Comparison of ENCODE assay signal across 19 cellular contexts in the genomic region with DNA sequence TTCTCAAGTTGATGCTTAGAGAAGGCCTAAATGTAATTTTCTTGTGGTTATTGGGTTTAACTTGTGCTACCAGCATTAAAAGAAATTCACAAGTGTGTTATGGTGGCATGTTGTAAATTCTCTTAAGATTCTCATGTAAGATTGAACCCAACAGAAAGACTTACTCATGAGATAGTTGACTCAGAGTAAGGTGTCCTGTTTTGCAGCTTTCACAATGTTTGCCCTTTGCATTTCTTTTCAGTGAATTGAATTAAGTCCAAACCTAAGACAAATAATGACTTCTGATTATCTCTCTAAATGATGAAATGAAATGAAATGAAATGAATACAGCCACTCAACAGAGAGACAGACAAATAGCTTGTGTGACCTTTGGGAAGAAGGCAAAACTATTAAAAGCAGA.
DNase-seq lines count a peak whose midpoint lies in the region; ATAC-seq, FAIRE-seq and TF ChIP-seq lines count a peak whose summit lies in the region.
"Had no signal": no experiment of that assay in that cellular context is flagged by ENCODE, and none has a peak within 500 bp of the region (broad histone marks: within the 10 kb centered on the region; RNA-seq: fewer than 3 reads in every experiment).

No MANE protein-coding gene starts in this region.

- ATAC-seq in PC-3 (no peak), HG02970 (IDR thresholded peaks at IDR 0.05; ENCODE audit: low FRiP score, unreplicated experiment) (no peak)
- ATAC-seq: SK-N-SH treated with all-trans-retinoic acid at 6 μM for 48 hours had no signal

- TF ChIP-seq POLR2A in breast epithelium (IDR thresholded peaks at IDR 0.05) (no peak), GM12891 (IDR thresholded peaks at IDR 0.05; ENCODE audit: low read depth, low read length) (no peak)

- no peaks in the 10 kb centered on the region for H3K9me2 ChIP-seq in PC-3 (replicated peaks; ENCODE audit: low read length)

- H3K36me3 Mint-ChIP-seq in MCF 10A (ENCODE audit: insufficient read depth, unreplicated experiment), result no peaks in the 10 kb centered on the region
- H3K36me3 Mint-ChIP-seq: CD8-positive, alpha-beta memory T cell had no signal

- no peaks in the 10 kb centered on the region for H4K20me1 ChIP-seq in PC-3 (ENCODE audit: low read length)

- peaks cover 13% of the 10 kb centered on the region for H3K4me1 Mint-ChIP-seq in MCF 10A (ENCODE audit: insufficient read depth, unreplicated experiment)
- H3K4me1 Mint-ChIP-seq: CD8-positive, alpha-beta memory T cell had no signal

- H3K4me2 ChIP-seq in PC-3 (ENCODE audit: low read length), result no peak overlapping the region

- CTCF ChIA-PET in MCF 10A (lab: Yijun Ruan, JAX), result no interaction called here
- CTCF ChIA-PET in PC-3 (lab: Charles Lee), result no interaction called here

- no peaks in the 10 kb centered on the region for H3K9me3 Mint-ChIP-seq in MCF 10A (ENCODE audit: unreplicated experiment)

- H3K4me1 ChIP-seq in breast epithelium (no peaks in the 10 kb centered on the region), PC-3 (ENCODE audit: insufficient read depth, low read length) (no peaks in the 10 kb centered on the region)

- peak; percentile 32 for DNase-seq in MCF 10A (ENCODE audit: unreplicated experiment)
- DNase-seq in breast epithelium (ENCODE audit: low spot score in 2 of 2), result no peak
- DNase-seq in PC-3, result peak; percentile 47
- DNase-seq in epithelial cell of prostate (ENCODE audit: low read depth, low spot score), result peak; percentile 10
- DNase-seq in MV-4-11 (lab: John Stamatoyannopoulos, UW), result no peak
- DNase-seq in GM12891 (ENCODE audit: insufficient read length, low spot score), result no peak
- DNase-seq: AML-193; CD8-positive, alpha-beta memory T cell; EL; GF-D8; MM.1S; NCI-H1105 treated with DMSO at 0.1 percent for 48 hours; NCI-H2029 treated with DMSO at 0.1 percent for 48 hours; NCI-H345; SHP77 had no signal

- no peak overlapping the region for H3K27ac ChIP-seq in breast epithelium
- H3K27ac ChIP-seq in PC-3 (ENCODE audit: low read length), result 0 out of 2 replicates have a peak overlapping the region, but pooled peaks have one; percentile 43
- peak overlapping the region; percentile 61 for H3K27ac ChIP-seq in epithelial cell of prostate
- H3K27ac ChIP-seq: C4-2B had no signal

- FAIRE-seq in GM12891 (lab: Jason Lieb, UNC), result no peak
- FAIRE-seq: H54 had no signal

- H3K9ac ChIP-seq in PC-3 (ENCODE audit: low read length), result no peak overlapping the region

- peaks cover under 1% of the 10 kb centered on the region for H3K36me3 ChIP-seq in breast epithelium
- no peaks in the 10 kb centered on the region for H3K36me3 ChIP-seq in PC-3 (ENCODE audit: low read depth, low read length)

- H3K27me3 Mint-ChIP-seq in MCF 10A (ENCODE audit: insufficient read depth, unreplicated experiment), result no peaks in the 10 kb centered on the region
- H3K27me3 Mint-ChIP-seq: CD8-positive, alpha-beta memory T cell had no signal

- H3K4me3 ChIP-seq in breast epithelium (no peak overlapping the region), PC-3 (ENCODE audit: low read length) (no peak overlapping the region)

- H3K27ac Mint-ChIP-seq in MCF 10A (ENCODE audit: low read depth, unreplicated experiment), result no peak overlapping the region
- H3K27ac Mint-ChIP-seq: CD8-positive, alpha-beta memory T cell had no signal

- no peak overlapping the region for H2AFZ ChIP-seq in PC-3 (ENCODE audit: low read length)

- no peak for TF ChIP-seq CTCF in MCF 10A (IDR thresholded peaks at IDR 0.05; ENCODE audit: unreplicated experiment)
- no peak for TF ChIP-seq CTCF in breast epithelium (IDR thresholded peaks at IDR 0.05)
- no peak for TF ChIP-seq CTCF in PC-3 (conservative IDR thresholded peaks at IDR 0.05; ENCODE audit: low read depth, low read length)

- H3F3A ChIP-seq in PC-3 (ENCODE audit: low read length, unreplicated experiment), result no peaks in the 10 kb centered on the region

- POLR2A ChIA-PET in MCF 10A (lab: Yijun Ruan, JAX) (interaction anchor here (0.8 kb wide), 1 partner anchor 14 kb away, joined by 3 read pairs; no protein-coding TSS in a partner anchor), PC-3 (lab: Charles Lee; ENCODE audit: unreplicated experiment) (no interaction called here)

- H3K9me3 ChIP-seq in breast epithelium (no peaks in the 10 kb centered on the region), PC-3 (ENCODE audit: low read length) (no peaks in the 10 kb centered on the region)

- H3K27me3 ChIP-seq in breast epithelium (no peaks in the 10 kb centered on the region), PC-3 (ENCODE audit: low read length) (no peaks in the 10 kb centered on the region)

- BruUV-seq in MCF 10A (replicated peaks; lab: Mats Ljungman, UMichigan) (no TSS peak), PC-3 (replicated peaks; lab: Mats Ljungman, UMichigan) (no TSS peak)

- intact Hi-C loops in MCF 10A (cut with micrococcal nuclease) (no loop called here), breast epithelium (cut with DNase I; ENCODE audit: low total_unique reads) (no loop called here), PC-3 (cut with micrococcal nuclease) (no loop called here)

- H3K4me3 Mint-ChIP-seq in MCF 10A (ENCODE audit: unreplicated experiment), result no peak overlapping the region
- H3K4me3 Mint-ChIP-seq: CD8-positive, alpha-beta memory T cell had no signal

- no peaks in the 10 kb centered on the region for H3K79me2 ChIP-seq in PC-3 (ENCODE audit: low read length)

TF ChIP-seq in GM12891, 5 proteins besides CTCF, POLR2A, EP300 and RAD21:
- no peak for TF ChIP-seq POLR2AphosphoS5 (IDR thresholded peaks at IDR 0.05; ENCODE audit: low read depth, low read length)
- no peak for TF ChIP-seq SPI1 (IDR thresholded peaks at IDR 0.05; ENCODE audit: low read depth, low read length)
- no peak for TF ChIP-seq POU2F2 (IDR thresholded peaks at IDR 0.05; ENCODE audit: low read depth, low read length)
- TF ChIP-seq TAF1 (IDR thresholded peaks at IDR 0.05; ENCODE audit: low read depth, low read length), result no peak
- TF ChIP-seq PAX5 (IDR thresholded peaks at IDR 0.05; ENCODE audit: insufficient read depth, low read length, severe bottlenecking), result no peak

Comparison
In these comparisons a context has a peak if more than half of its experiments do, and no peak if none do; other contexts are left out.
1. DNase-seq: peak in MCF 10A (single experiment), PC-3 (single experiment) and epithelial cell of prostate (single experiment); none in breast epithelium (0 of 2), MV-4-11 (single experiment) and GM12891 (single experiment).
2. H3K27ac ChIP-seq: peak in PC-3 (single experiment) and epithelial cell of prostate (single experiment); none in breast epithelium (0 of 2).